In genomic region chrX:107766470-107767140, GRCh38 we compare ENCODE assay signal across 13 cellular contexts. TPM values are rescaled to one million over a fixed set of nuclear protein-coding genes. Genes with fewer than 3 reads are reported as not detected.
DNase-seq lines count a peak whose midpoint lies in the region; TF ChIP-seq lines count a peak whose summit lies in the region.
"Had no signal": no experiment of that assay in that cellular context is flagged by ENCODE, and none has a peak within 500 bp of the region (broad histone marks: within the 10 kb centered on the region; RNA-seq: fewer than 3 reads in every experiment).

No MANE protein-coding gene starts in this region.

- TF ChIP-seq CTCF in vagina (IDR thresholded peaks at IDR 0.05), result no peak

- no peaks in the 10 kb centered on the region for H3K27me3 ChIP-seq in vagina
- H3K27me3 ChIP-seq: brain microvascular endothelial cell had no signal

- no peak overlapping the region for H3K4me3 ChIP-seq in vagina
- H3K4me3 ChIP-seq: HAP-1, smooth muscle cell had no signal

- H3K36me3 ChIP-seq in vagina, result no peaks in the 10 kb centered on the region
- H3K36me3 ChIP-seq: brain microvascular endothelial cell, HAP-1 had no signal

- no peaks in the 10 kb centered on the region for H3K9me3 ChIP-seq in vagina
- H3K9me3 ChIP-seq: HAP-1 had no signal

- DNase-seq in SIG-M5 treated with dmso at 0.1 percent for 504 hours (lab: John Stamatoyannopoulos, UW; ENCODE audit: unreplicated experiment) (peak; percentile 11), SIG-M5 (lab: John Stamatoyannopoulos, UW) (no peak), astrocyte of the hippocampus (ENCODE audit: low read depth, low spot score) (peak; percentile 30), iris pigment epithelial cell (ENCODE audit: low read depth) (peak; percentile 52), vagina (ENCODE audit: extremely low spot score in 2 of 2) (peak in 1 of 2 donors; percentile 89), germinal center (ENCODE audit: low spot score) (no peak), hippocampal formation (lab: John Stamatoyannopoulos, UW) (no peak), NCI-H345 (lab: John Stamatoyannopoulos, UW) (no peak)
- DNase-seq: activated CD4-positive, alpha-beta T cell treated with anti-CD3 and anti-CD28 coated beads, Interleukin-2, amount 50 U/mL, for 1 hour; brain microvascular endothelial cell; stimulated activated naive CD8-positive, alpha-beta T cell treated with anti-CD3 and anti-CD28 coated beads, Interleukin-15, amount 100 ng/mL, for 72 hours had no signal

- peak overlapping the region; percentile 53 for H3K27ac ChIP-seq in vagina
- H3K27ac ChIP-seq: brain microvascular endothelial cell had no signal

- H3K4me1 ChIP-seq in vagina, result peaks cover 7% of the 10 kb centered on the region

- no peak for TF ChIP-seq POLR2A in vagina (IDR thresholded peaks at IDR 0.05)

- intact Hi-C loops in vagina (cut with DNase I), result no loop called here

RNA-seq across cellular contexts. Expression of gene TSC22D3, which starts 9.0 kb away (rescaled TPM):
- total RNA-seq in vagina, result 780 TPM

RNA-seq across cellular contexts. Expression of gene NCBP2L, which starts 10.9 kb away (rescaled TPM):
- total RNA-seq in vagina, result not detected
- total RNA-seq: smooth muscle cell had no signal

RNA-seq across cellular contexts. Expression of gene MID2, which starts 59.1 kb away (rescaled TPM):
- 25.5 TPM for total RNA-seq in vagina

Comparison
In these comparisons a context has a peak if more than half of its experiments do, and no peak if none do; other contexts are left out.
1. DNase-seq: peak in SIG-M5 treated with dmso at 0.1 percent for 504 hours (single experiment), astrocyte of the hippocampus (single experiment) and iris pigment epithelial cell (single experiment); none in SIG-M5 (single experiment), germinal center (single experiment), hippocampal formation (0 of 2) and NCI-H345 (single experiment).